In genomic region chr3:17742092-17742836, GRCh38 we compare ENCODE assay signal across 1 cellular context.
A peak's percentile ranks its signal among the peaks of the same experiment; 100 is the strongest.
TF ChIP-seq lines count a peak whose summit lies in the region.

TSS of gene TBC1D5 (minus strand) at chr3:17742631. CDS start at chr3:17508570, 234,061 bp downstream.

TF ChIP-seq in K562, 482 proteins besides CTCF, POLR2A, EP300 and RAD21 (continued from another document and continues in another):
- TF ChIP-seq HES1 (IDR thresholded peaks at IDR 0.05; ENCODE audit: low read depth) (peak; percentile 99), ZC3H8 (IDR thresholded peaks at IDR 0.05) (no peak), SAFB (IDR thresholded peaks at IDR 0.05; ENCODE audit: borderline replicate concordance, low read depth, low read length) (no peak), SMARCB1 (IDR thresholded peaks at IDR 0.05; ENCODE audit: insufficient read length, low read depth) (no peak), ZNF318 (IDR thresholded peaks at IDR 0.05; ENCODE audit: borderline replicate concordance in 1 of 2, low read depth in 1 of 2) (no peak), MXD1 (CRISPR knock-in tag; IDR thresholded peaks at IDR 0.05; ENCODE audit: borderline replicate concordance, poor library complexity, severe bottlenecking) (no peak), PREB (CRISPR knock-in tag; IDR thresholded peaks at IDR 0.05) (0 out of 2 replicates have a peak, but pooled peaks have one; percentile 65), CREBBP (IDR thresholded peaks at IDR 0.05; ENCODE audit: low read depth, low read length) (no peak), HDAC6 (IDR thresholded peaks at IDR 0.05; ENCODE audit: low read depth, low read length) (no peak), COPS2 (conservative IDR thresholded peaks at IDR 0.05) (no peak), ZNF263 (CRISPR knock-in tag; IDR thresholded peaks at IDR 0.05; ENCODE audit: borderline replicate concordance) (peak; percentile 80), NFXL1 (CRISPR knock-in tag; IDR thresholded peaks at IDR 0.05) (0 out of 2 replicates have a peak, but pooled peaks have one; percentile 62), ZNF445 (CRISPR knock-in tag; IDR thresholded peaks at IDR 0.05; ENCODE audit: low read depth) (no peak), ZNF217 (CRISPR knock-in tag; IDR thresholded peaks at IDR 0.05) (no peak), BRD4 (IDR thresholded peaks at IDR 0.05) (peak; percentile 70; the same call in 1 of the 2 replicates), DEAF1 (CRISPR knock-in tag; IDR thresholded peaks at IDR 0.05) (0 out of 2 replicates have a peak, but pooled peaks have one; percentile 12), ZFP1 (CRISPR knock-in tag; IDR thresholded peaks at IDR 0.05) (no peak), GTF2A2 (tag; IDR thresholded peaks at IDR 0.05) (0 out of 2 replicates have a peak, but pooled peaks have one; percentile 27), RFX7 (CRISPR knock-in tag; IDR thresholded peaks at IDR 0.05) (no peak), EGR1 (conservative IDR thresholded peaks at IDR 0.05) (peak; percentile 93), PRPF4 (IDR thresholded peaks at IDR 0.05; ENCODE audit: insufficient read depth, low read depth, low read length, poor library complexity, severe bottlenecking) (peak; percentile 51), BMI1 (IDR thresholded peaks at IDR 0.05; ENCODE audit: low read length) (no peak), SLC30A9 (CRISPR knock-in tag; IDR thresholded peaks at IDR 0.05) (no peak), YY1 (IDR thresholded peaks at IDR 0.05; ENCODE audit: borderline replicate concordance in 1 of 3, control insufficient read depth in 1 of 3, extremely low read depth in 1 of 3, insufficient read depth in 3 of 3, insufficient read length in 1 of 3, insufficient replicate concordance in 2 of 3, low read depth in 1 of 3, low read length in 2 of 3) (peak in 2 of 3 experiments; percentile 50 to 81), CREB5 (CRISPR knock-in tag; IDR thresholded peaks at IDR 0.05) (no peak), TCF15 (CRISPR knock-in tag; IDR thresholded peaks at IDR 0.05) (0 out of 2 replicates have a peak, but pooled peaks have one; percentile 56), SUPT5H (IDR thresholded peaks at IDR 0.05) (no peak; the same call in none of the 2 replicates), RBBP5 (IDR thresholded peaks at IDR 0.05; ENCODE audit: borderline replicate concordance, insufficient read depth, low read length, poor library complexity, severe bottlenecking) (peak; percentile 81), HBP1 (CRISPR knock-in tag; IDR thresholded peaks at IDR 0.05) (0 out of 2 replicates have a peak, but pooled peaks have one; percentile 86), ZNF668 (CRISPR knock-in tag; IDR thresholded peaks at IDR 0.05) (no peak), HDAC1 (IDR thresholded peaks at IDR 0.05) (peak in 1 of 2 experiments; percentile 82; a peak in 2 of 4 replicates), NFYB (IDR thresholded peaks at IDR 0.05; ENCODE audit: extremely low read depth, insufficient read length) (no peak), RBM22 (IDR thresholded peaks at IDR 0.05; ENCODE audit: low read depth, low read length, poor library complexity, severe bottlenecking) (peak; percentile 69), TCF3 (CRISPR knock-in tag; IDR thresholded peaks at IDR 0.05) (no peak; the same call in none of the 2 replicates), MAFK (IDR thresholded peaks at IDR 0.05; ENCODE audit: low read length) (no peak), TSC22D4 (tag; IDR thresholded peaks at IDR 0.05) (no peak), PHF20 (IDR thresholded peaks at IDR 0.05; ENCODE audit: partially characterized antibody) (peak; percentile 67), TRIM28 (IDR thresholded peaks at IDR 0.05) (peak; percentile 20; the same call in 1 of the 2 replicates), SP1 (CRISPR knock-in tag; IDR thresholded peaks at IDR 0.05) (peak; percentile 51; the same call in 1 of the 2 replicates), ZNF764 (CRISPR knock-in tag; IDR thresholded peaks at IDR 0.05; ENCODE audit: low read depth) (peak; percentile 71), HOXB6 (CRISPR knock-in tag; IDR thresholded peaks at IDR 0.05; ENCODE audit: borderline replicate concordance) (no peak), ZNF592 (IDR thresholded peaks at IDR 0.05) (no peak; the same call in 1 of the 2 replicates), FOXM1 (IDR thresholded peaks at IDR 0.05; ENCODE audit: low read depth) (no peak), FOXM1 (CRISPR knock-in tag; IDR thresholded peaks at IDR 0.05; ENCODE audit: low read depth) (peak; percentile 76; the same call in 1 of the 2 replicates), HLTF (IDR thresholded peaks at IDR 0.05) (peak; percentile 51; the same call in 1 of the 2 replicates)
